3 cellular contexts compared by ENCODE assay signal in genomic region chr9:135476561-135476960, GRCh38.
TF ChIP-seq lines count a peak whose summit lies in the region.

No MANE protein-coding gene starts in this region.

TF ChIP-seq in HCT116, 20 proteins besides CTCF, POLR2A, EP300 and RAD21:
- TF ChIP-seq YY1 (IDR thresholded peaks at IDR 0.05; ENCODE audit: extremely low read depth, insufficient replicate concordance, low read depth, low read length) (no peak), EZH2phosphoT487 (IDR thresholded peaks at IDR 0.05; ENCODE audit: borderline replicate concordance) (no peak), ATF3 (IDR thresholded peaks at IDR 0.05) (no peak)

TF ChIP-seq in K562, 482 proteins besides CTCF, POLR2A, EP300 and RAD21 (continues in another document):
- TF ChIP-seq U2AF1 (optimal IDR thresholded peaks at IDR 0.05; ENCODE audit: low read depth, low read length) (no peak), ILF3 (IDR thresholded peaks at IDR 0.05; ENCODE audit: borderline replicate concordance) (no peak), ZNF354B (CRISPR knock-in tag; IDR thresholded peaks at IDR 0.05) (no peak), ZBTB40 (IDR thresholded peaks at IDR 0.05) (no peak), ZBTB40 (CRISPR knock-in tag; IDR thresholded peaks at IDR 0.05) (no peak), REST (CRISPR knock-in tag; IDR thresholded peaks at IDR 0.05; ENCODE audit: low read depth) (no peak), MYC (IDR thresholded peaks at IDR 0.05; ENCODE audit: low read depth, low read length) (no peak), MYC (CRISPR knock-in tag; IDR thresholded peaks at IDR 0.05; ENCODE audit: borderline replicate concordance, low read depth) (no peak), HDAC2 (IDR thresholded peaks at IDR 0.05) (no peak), SP1 (CRISPR knock-in tag; IDR thresholded peaks at IDR 0.05) (no peak)

TF ChIP-seq in SK-N-SH treated with all-trans-retinoic acid at 6 μM for 48 hours, 23 proteins besides CTCF, POLR2A, EP300 and RAD21:
- TF ChIP-seq ZNF70 (CRISPR knock-in tag; IDR thresholded peaks at IDR 0.05) (no peak), CREB5 (CRISPR knock-in tag; IDR thresholded peaks at IDR 0.05; ENCODE audit: low read depth) (no peak), ZFP3 (CRISPR knock-in tag; IDR thresholded peaks at IDR 0.05) (no peak), ESRRG (CRISPR knock-in tag; IDR thresholded peaks at IDR 0.05) (no peak)
